In genomic region chr10:80196270-80196949, GRCh38 we compare ENCODE assay signal across 8 cellular contexts. TPM values are rescaled to one million over a fixed set of nuclear protein-coding genes. Genes with fewer than 3 reads are reported as not detected.
DNase-seq lines count a peak whose midpoint lies in the region; ATAC-seq and TF ChIP-seq lines count a peak whose summit lies in the region.

No MANE protein-coding gene starts in this region.

- TF ChIP-seq CTCF in nephron progenitor cell (IDR thresholded peaks at IDR 0.05): no peak

- no peaks in the 10 kb centered on the region for H3K27me3 ChIP-seq in adipocyte (replicated peaks; ENCODE audit: control insufficient read depth, insufficient read depth, low read length)

- H3K9ac ChIP-seq in adipocyte (ENCODE audit: low read length): no peak overlapping the region

- ATAC-seq in HG03045 (IDR thresholded peaks at IDR 0.05; ENCODE audit: unreplicated experiment) (peak; percentile 86), left lobe of liver (peak; percentile 91)
- ATAC-seq in stimulated activated effector memory CD8-positive, alpha-beta T cell treated with anti-CD3 and anti-CD28 coated beads, Interleukin-12 subunit alpha, Interleukin-12 subunit beta, amount 100 ng/mL, for 72 hours: peak; percentile 98

- H3K4me1 ChIP-seq in adipocyte (ENCODE audit: control insufficient read depth, insufficient read depth, low read length): peaks cover 74% of the 10 kb centered on the region

- no peak overlapping the region for H3K4me3 ChIP-seq in adipocyte (ENCODE audit: low read length)

- no peaks in the 10 kb centered on the region for H3K9me3 Mint-ChIP-seq in stimulated activated effector memory CD8-positive, alpha-beta T cell treated with anti-CD3 and anti-CD28 coated beads, Interleukin-12 subunit alpha, Interleukin-12 subunit beta, amount 100 ng/mL, for 72 hours
- peaks cover 10% of the 10 kb centered on the region for H3K9me3 Mint-ChIP-seq in nephron progenitor cell

- TF ChIP-seq POLR2A in GM18951 (IDR thresholded peaks at IDR 0.05; ENCODE audit: extremely low read depth, insufficient read depth, insufficient read length): peak; percentile 49

- H3K36me3 ChIP-seq in adipocyte (ENCODE audit: control insufficient read depth, insufficient read depth, low read length, severe bottlenecking): peaks cover 19% of the 10 kb centered on the region

- in situ Hi-C loops in GM18951 (cut with MboI; ENCODE audit: low sequenced_read_pairs, unreplicated experiment): no loop called here

- DNase-seq in SHP77 (lab: John Stamatoyannopoulos, UW) (peak; percentile 22 to 57), adipocyte (ENCODE audit: low read depth) (peak; percentile 31), left lobe of liver (ENCODE audit: low spot score) (peak; percentile 90), nephron progenitor cell (no peak), SIG-M5 treated with dmso at 0.1 percent for 504 hours (lab: John Stamatoyannopoulos, UW; ENCODE audit: unreplicated experiment) (no peak)
- DNase-seq in stimulated activated effector memory CD8-positive, alpha-beta T cell treated with anti-CD3 and anti-CD28 coated beads, Interleukin-12 subunit alpha, Interleukin-12 subunit beta, amount 100 ng/mL, for 72 hours (ENCODE audit: low spot score in 2 of 2): peak; percentile 48 to 78

- no peaks in the 10 kb centered on the region for H3K9me3 ChIP-seq in adipocyte (ENCODE audit: control insufficient read depth, low read length)

- H3K27ac Mint-ChIP-seq in stimulated activated effector memory CD8-positive, alpha-beta T cell treated with anti-CD3 and anti-CD28 coated beads, Interleukin-12 subunit alpha, Interleukin-12 subunit beta, amount 100 ng/mL, for 72 hours: peak overlapping the region; percentile 90
- no peak overlapping the region for H3K27ac Mint-ChIP-seq in nephron progenitor cell

- peaks cover 43% of the 10 kb centered on the region for H3K36me3 Mint-ChIP-seq in stimulated activated effector memory CD8-positive, alpha-beta T cell treated with anti-CD3 and anti-CD28 coated beads, Interleukin-12 subunit alpha, Interleukin-12 subunit beta, amount 100 ng/mL, for 72 hours
- H3K36me3 Mint-ChIP-seq in nephron progenitor cell (ENCODE audit: low read depth): peaks cover 10% of the 10 kb centered on the region

- peaks cover 9% of the 10 kb centered on the region for H3K27me3 Mint-ChIP-seq in nephron progenitor cell (ENCODE audit: low read depth, poor library complexity)

- H3K4me3 Mint-ChIP-seq in stimulated activated effector memory CD8-positive, alpha-beta T cell treated with anti-CD3 and anti-CD28 coated beads, Interleukin-12 subunit alpha, Interleukin-12 subunit beta, amount 100 ng/mL, for 72 hours: peak overlapping the region; percentile 56
- no peak overlapping the region for H3K4me3 Mint-ChIP-seq in nephron progenitor cell

- H3K4me1 Mint-ChIP-seq in stimulated activated effector memory CD8-positive, alpha-beta T cell treated with anti-CD3 and anti-CD28 coated beads, Interleukin-12 subunit alpha, Interleukin-12 subunit beta, amount 100 ng/mL, for 72 hours: peaks cover 70% of the 10 kb centered on the region
- no peaks in the 10 kb centered on the region for H3K4me1 Mint-ChIP-seq in nephron progenitor cell

RNA-seq across cellular contexts. Expression of gene ANXA11, which starts 8.9 kb away (rescaled TPM):
- 42.7 TPM for total RNA-seq in left lobe of liver

Comparison
In these comparisons a context has a peak if more than half of its experiments do, and no peak if none do; other contexts are left out.
1. DNase-seq: peak in SHP77 (2 of 2), adipocyte (single experiment), left lobe of liver (single experiment) and stimulated activated effector memory CD8-positive, alpha-beta T cell treated with anti-CD3 and anti-CD28 coated beads, Interleukin-12 subunit alpha, Interleukin-12 subunit beta, amount 100 ng/mL, for 72 hours (2 of 2); none in nephron progenitor cell (single experiment) and SIG-M5 treated with dmso at 0.1 percent for 504 hours (single experiment).
2. Peak in every context shown above with its lines, with median percentiles within 50 percentile points of each other: ATAC-seq.